In genomic region chr7:128895320-128895719, GRCh38 we compare ENCODE assay signal across 18 cellular contexts. TPM values are rescaled to one million over a fixed set of nuclear protein-coding genes. Genes with fewer than 3 reads are reported as not detected.
A peak's percentile ranks its signal among the peaks of the same experiment; 100 is the strongest.
DNase-seq lines count a peak whose midpoint lies in the region; ATAC-seq and TF ChIP-seq lines count a peak whose summit lies in the region.
"Had no signal": no experiment of that assay in that cellular context is flagged by ENCODE, and none has a peak within 500 bp of the region (broad histone marks: within the 10 kb centered on the region; RNA-seq: fewer than 3 reads in every experiment).

No MANE protein-coding gene starts in this region.

- DNase-seq in Right ventricle myocardium superior = peak; percentile 8
- no peak for DNase-seq in right atrium auricular region (ENCODE audit: low spot score)
- DNase-seq in H9 = no peak
- DNase-seq in chondrocyte (ENCODE audit: low spot score) = peak; percentile 19
- DNase-seq in upper lobe of right lung = peak; percentile 9
- no peak for DNase-seq in mesenteric fat pad (ENCODE audit: low spot score)
- DNase-seq: 8988T; CD4-positive, alpha-beta memory T cell; DMS153; DMS79; GDM1; GOT3; H7 had no signal

- H4K91ac ChIP-seq in H9 (ENCODE audit: insufficient read length, low read depth, low read length) = no peak overlapping the region

- H2AK5ac ChIP-seq in H9 (ENCODE audit: insufficient read length, low read length) = no peak overlapping the region

- no peak overlapping the region for H3K4me2 ChIP-seq in H9 (ENCODE audit: insufficient read depth, insufficient read length, low read length)
- H3K4me2 ChIP-seq: BLaER1 had no signal

- H2BK120ac ChIP-seq in H9 (ENCODE audit: low read depth, low read length, poor library complexity, severe bottlenecking) = no peak overlapping the region

- no peak overlapping the region for H2BK12ac ChIP-seq in H9 (ENCODE audit: insufficient read length, low read depth, low read length)

- H3K27me3 ChIP-seq in right atrium auricular region (peaks cover 6 to 9% of the 10 kb centered on the region in 2 donors), H9 (ENCODE audit: insufficient read depth, low read length) (no peaks in the 10 kb centered on the region), upper lobe of right lung (peaks cover 10% of the 10 kb centered on the region)

- H3K18ac ChIP-seq in H9 (ENCODE audit: insufficient read length, low read depth, low read length) = no peak overlapping the region

- no peak overlapping the region for H3K56ac ChIP-seq in H9 (ENCODE audit: insufficient read length, low read depth, low read length)

- H3K4me1 Mint-ChIP-seq in H9 (peaks cover 2 to 3% of the 10 kb centered on the region in 2 experiments; a peak in 1 of 4 replicates), chondrocyte (ENCODE audit: low read depth) (peaks cover 3% of the 10 kb centered on the region)
- H3K4me1 Mint-ChIP-seq: CD14-positive monocyte had no signal

- H3K4me3 ChIP-seq in right atrium auricular region (no peak overlapping the region), upper lobe of right lung (no peak overlapping the region)
- H3K4me3 ChIP-seq: BLaER1 had no signal

- H3K27ac Mint-ChIP-seq in H9 (no peak overlapping the region), chondrocyte (ENCODE audit: unreplicated experiment) (no peak overlapping the region)
- H3K27ac Mint-ChIP-seq: CD4-positive, alpha-beta memory T cell had no signal

- H2BK15ac ChIP-seq in H9 (ENCODE audit: low read depth, low read length) = no peak overlapping the region

- H3K14ac ChIP-seq in H9 (ENCODE audit: insufficient read depth, low read length) = no peak overlapping the region

- peaks cover 6 to 13% (median 10%) of the 10 kb centered on the region in 3 experiments for H3K36me3 Mint-ChIP-seq in H9 (ENCODE audit: insufficient read depth in 1 of 3, low read depth in 3 of 3)
- no peaks in the 10 kb centered on the region for H3K36me3 Mint-ChIP-seq in chondrocyte (ENCODE audit: low read depth)

- H3K27ac ChIP-seq in right atrium auricular region (no peak overlapping the region), H9 (ENCODE audit: insufficient read length, low read depth, low read length) (no peak overlapping the region), upper lobe of right lung (no peak overlapping the region)
- H3K27ac ChIP-seq: BLaER1 had no signal

- H3K27me3 Mint-ChIP-seq in H9 (ENCODE audit: low read depth) (peaks cover 7% of the 10 kb centered on the region), chondrocyte (ENCODE audit: low read depth) (no peaks in the 10 kb centered on the region)

- H4K8ac ChIP-seq in H9 (replicated peaks; ENCODE audit: insufficient read length, low read depth, low read length) = no peak overlapping the region

- no CpG with 5 or more reads among the region's 3 CpGs for WGBS in H9 (ENCODE audit: extremely low coverage, insufficient read length, low lambda C conversion rate)

- no peaks in the 10 kb centered on the region for H3K9me3 ChIP-seq in right atrium auricular region
- H3K9me3 ChIP-seq in H9 (ENCODE audit: control insufficient read depth, low read depth, low read length) = no peaks in the 10 kb centered on the region
- no peaks in the 10 kb centered on the region for H3K9me3 ChIP-seq in upper lobe of right lung

- no peak overlapping the region for H2AFZ ChIP-seq in H9 (ENCODE audit: low read length)

- no peak overlapping the region for H3T11ph ChIP-seq in H9 (ENCODE audit: low read length)

- peak overlapping the region; percentile 14 for H2BK20ac ChIP-seq in H9 (ENCODE audit: low read depth, low read length, poor library complexity, severe bottlenecking)

- peaks cover 9% of the 10 kb centered on the region for H3K23me2 ChIP-seq in H9 (ENCODE audit: insufficient read length, low read depth, low read length, poor library complexity, severe bottlenecking)

- H3K9me3 Mint-ChIP-seq in H9 (peaks cover 3 to 6% of the 10 kb centered on the region in 2 experiments), chondrocyte (ENCODE audit: low read depth) (no peaks in the 10 kb centered on the region)

- peaks cover 0 to 5% of the 10 kb centered on the region in 2 donors for H3K4me1 ChIP-seq in right atrium auricular region
- H3K4me1 ChIP-seq in H9 (ENCODE audit: insufficient read depth, low read length) = no peaks in the 10 kb centered on the region
- no peaks in the 10 kb centered on the region for H3K4me1 ChIP-seq in upper lobe of right lung
- H3K4me1 ChIP-seq: BLaER1 had no signal

- no peaks in the 10 kb centered on the region for H3K79me2 ChIP-seq in H9 (ENCODE audit: insufficient read depth, low read length)

- H4K20me1 ChIP-seq in H9 (ENCODE audit: control insufficient read depth, insufficient read depth, insufficient read length) = no peaks in the 10 kb centered on the region
- H4K20me1 ChIP-seq: BLaER1 had no signal

- no peak for TF ChIP-seq CTCF in right atrium auricular region (IDR thresholded peaks at IDR 0.05)
- TF ChIP-seq CTCF in H9 (conservative IDR thresholded peaks at IDR 0.05) = no peak
- no peak for TF ChIP-seq CTCF in chondrocyte (IDR thresholded peaks at IDR 0.05)
- no peak for TF ChIP-seq CTCF in upper lobe of right lung (IDR thresholded peaks at IDR 0.05)

- H4K5ac ChIP-seq in H9 (ENCODE audit: insufficient read length, low read depth, low read length) = no peak overlapping the region

- no peak overlapping the region for H3K23ac ChIP-seq in H9 (ENCODE audit: insufficient read length, low read depth, low read length)

- H3K9ac ChIP-seq in H9 (ENCODE audit: extremely low read depth, insufficient read length, low read length) = no peak overlapping the region
- H3K9ac ChIP-seq: BLaER1 had no signal

- H3K4ac ChIP-seq in H9 (ENCODE audit: low read depth, low read length) = no peak overlapping the region

- H3K36me3 ChIP-seq in right atrium auricular region (no peaks in the 10 kb centered on the region), upper lobe of right lung (no peaks in the 10 kb centered on the region)
- H3K36me3 ChIP-seq: BLaER1 had no signal

- H3K4me3 Mint-ChIP-seq in H9 (no peak overlapping the region), chondrocyte (ENCODE audit: unreplicated experiment) (no peak overlapping the region)
- H3K4me3 Mint-ChIP-seq: CD14-positive monocyte; CD4-positive, alpha-beta memory T cell had no signal

- no peaks in the 10 kb centered on the region for H3K79me1 ChIP-seq in H9 (ENCODE audit: insufficient read depth, low read depth, low read length, poor library complexity, severe bottlenecking)

- ATAC-seq in Right ventricle myocardium superior (ENCODE audit: poor library complexity) = no peak
- no peak for ATAC-seq in upper lobe of right lung
- ATAC-seq in GM19324 (IDR thresholded peaks at IDR 0.05; ENCODE audit: low FRiP score, unreplicated experiment) = no peak
- ATAC-seq: HepG2 had no signal

- intact Hi-C loops in Right ventricle myocardium superior (cut with DNase I) = no loop called here
- intact Hi-C loops in upper lobe of right lung (cut with DNase I) = loop anchor here (10.0 kb wide), 1 partner anchor 189 kb away; no protein-coding TSS in a partner anchor

- H2BK5ac ChIP-seq in H9 (ENCODE audit: insufficient read length, low read length) = no peak overlapping the region

RNA-seq across cellular contexts. Expression of gene KCP, which starts 15.2 kb away (rescaled TPM):
- total RNA-seq in Right ventricle myocardium superior (0.11 TPM), right atrium auricular region (not detected), H9 (2021) (4.8 and 5.3 TPM in 2 replicates), chondrocyte (1.3 to 1.5 TPM in 2 of 3 replicates, not detected in the other), upper lobe of right lung (1.3 TPM), mesenteric fat pad (5.1 TPM)
- total RNA-seq: A673 had no signal

RNA-seq across cellular contexts. Expression of gene ATP6V1F, which starts 32.7 kb away (rescaled TPM):
- total RNA-seq in Right ventricle myocardium superior = 119 TPM
- total RNA-seq in right atrium auricular region = 100 to 1,000 TPM; 121 TPM
- 115 and 117 TPM in 2 replicates for total RNA-seq in H9 (2021)
- 139 to 162 TPM (median 154 TPM) in 3 replicates for total RNA-seq in chondrocyte
- 180 TPM for total RNA-seq in upper lobe of right lung
- 160 TPM for total RNA-seq in mesenteric fat pad

RNA-seq across cellular contexts. Expression of gene IRF5, which starts 42.4 kb away (rescaled TPM):
- total RNA-seq in Right ventricle myocardium superior = 1.9 TPM
- 1 to 10 TPM; 2.7 to 4.4 TPM for total RNA-seq in right atrium auricular region
- 0.70 and 0.74 TPM in 2 replicates for total RNA-seq in H9 (2021)
- total RNA-seq in chondrocyte = 0.26 to 0.53 TPM (median 0.37 TPM) in 3 replicates
- total RNA-seq in upper lobe of right lung = 29.4 TPM
- 17.3 TPM for total RNA-seq in mesenteric fat pad
- total RNA-seq: A673 had no signal

Comparison
In these comparisons a context has a peak if more than half of its experiments do, and no peak if none do; other contexts are left out.
1. DNase-seq: peak in Right ventricle myocardium superior (single experiment), chondrocyte (single experiment) and upper lobe of right lung (single experiment); none in right atrium auricular region (single experiment), H9 (single experiment) and mesenteric fat pad (single experiment).